ENCODE assay signal across 15 cellular contexts in the genomic region with DNA sequence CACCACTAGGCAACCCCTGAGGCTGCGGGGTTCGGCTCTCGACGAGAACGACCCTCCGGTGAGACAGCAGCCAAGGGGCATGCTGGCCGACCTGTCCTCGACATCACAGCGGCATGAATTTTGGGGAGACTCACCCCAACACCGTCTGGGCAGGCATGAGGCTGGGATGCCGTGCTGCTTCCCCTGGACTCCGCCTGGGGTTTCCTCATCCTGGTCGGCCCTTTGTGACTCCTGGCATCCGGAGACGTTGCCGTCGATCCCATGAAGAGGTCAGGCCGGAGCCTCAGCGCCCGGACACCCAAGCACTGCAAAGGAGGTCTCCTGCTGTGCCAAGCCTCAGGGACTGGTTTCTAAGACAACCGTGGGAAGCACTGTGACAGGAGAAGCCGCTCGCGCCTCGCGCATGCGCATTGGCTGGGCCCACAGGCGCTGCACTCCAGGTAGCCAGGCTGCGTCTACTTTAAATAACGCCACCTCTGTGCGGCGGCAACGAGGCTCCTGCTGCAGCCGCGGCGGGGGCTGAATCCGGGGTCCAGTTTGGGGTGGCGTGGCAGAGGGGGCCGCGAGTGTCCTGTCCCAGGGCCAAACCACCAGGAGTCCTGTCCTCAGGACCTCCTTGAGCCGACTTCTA. TPM values are rescaled to one million over a fixed set of nuclear protein-coding genes. Genes with fewer than 3 reads are reported as not detected.
A peak's percentile ranks its signal among the peaks of the same experiment; 100 is the strongest.
DNase-seq lines count a peak whose midpoint lies in the region; ATAC-seq lines count a peak whose summit lies in the region.
"Had no signal": no experiment of that assay in that cellular context is flagged by ENCODE, and none has a peak within 500 bp of the region (broad histone marks: within the 10 kb centered on the region; RNA-seq: fewer than 3 reads in every experiment).

No MANE protein-coding gene starts in this region.

- DNase-seq in stimulated activated CD4-positive, alpha-beta T cell treated with anti-CD3 and anti-CD28 coated beads, Interleukin-1b, Interleukin-23, amount 100 ng/mL, for 48 hours, result peak; percentile 14
- no peak for DNase-seq in stimulated activated CD4-positive, alpha-beta T cell treated with anti-CD3 and anti-CD28 coated beads, Interleukin-4, amount 100 ng/mL, for 24 hours
- DNase-seq in NCI-H526 (lab: John Stamatoyannopoulos, UW), result peak; percentile 24 to 69
- DNase-seq in left lobe of liver (ENCODE audit: low spot score), result peak; percentile 39
- DNase-seq in ecto neural progenitor cell (ENCODE audit: low spot score), result no peak
- DNase-seq in NOMO-1 (lab: John Stamatoyannopoulos, UW; ENCODE audit: unreplicated experiment in 2 of 2), result no peak
- DNase-seq: activated CD4-positive, alpha-beta T cell treated with anti-CD3 and anti-CD28 coated beads, Interleukin-2, amount 10 ng/mL, durations not matched to agents 24 days and 14 days; colonic mucosa; NCI-H2107 had no signal

- no peak for ATAC-seq in left lobe of liver
- no peak for ATAC-seq in HG03045 (IDR thresholded peaks at IDR 0.05; ENCODE audit: unreplicated experiment)
- ATAC-seq: esophagus mucosa, GM12878, heart left ventricle had no signal

RNA-seq across cellular contexts. Expression of a gene that starts 13.8 kb away (rescaled TPM):
- not detected for total RNA-seq in left lobe of liver
- total RNA-seq: activated CD4-positive, alpha-beta T cell treated with anti-CD3 and anti-CD28 coated beads, Interleukin-2, amount 10 ng/mL, durations not matched to agents 24 days and 14 days; colonic mucosa; esophagus mucosa; GM12878; heart left ventricle; kidney epithelial cell; temporal lobe had no signal

Comparison
In these comparisons a context has a peak if more than half of its experiments do, and no peak if none do; other contexts are left out.
1. DNase-seq: peak in stimulated activated CD4-positive, alpha-beta T cell treated with anti-CD3 and anti-CD28 coated beads, Interleukin-1b, Interleukin-23, amount 100 ng/mL, for 48 hours (single experiment), NCI-H526 (2 of 2) and left lobe of liver (single experiment); none in stimulated activated CD4-positive, alpha-beta T cell treated with anti-CD3 and anti-CD28 coated beads, Interleukin-4, amount 100 ng/mL, for 24 hours (single experiment), ecto neural progenitor cell (single experiment) and NOMO-1 (0 of 2).